ENCODE assay signal across 22 cellular contexts in the genomic region with DNA sequence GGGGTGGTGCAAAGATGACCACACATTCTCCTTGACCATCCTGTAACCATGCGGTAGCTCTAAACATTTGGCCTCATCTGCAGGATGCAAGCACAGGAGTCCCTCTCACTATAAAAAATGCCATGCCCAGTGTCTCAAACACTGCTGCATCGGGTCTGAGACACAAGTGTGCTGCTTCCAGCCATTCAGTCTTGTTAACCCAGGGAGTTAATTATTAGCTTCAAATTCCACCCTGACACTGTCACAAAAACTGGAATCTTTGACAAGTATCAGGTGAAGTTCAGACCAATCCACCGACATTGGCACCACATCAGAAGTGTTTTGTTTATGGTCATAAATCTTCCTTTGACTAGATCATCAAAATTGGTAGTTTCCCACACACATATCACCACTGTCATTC.
DNase-seq lines count a peak whose midpoint lies in the region; ATAC-seq, FAIRE-seq and TF ChIP-seq lines count a peak whose summit lies in the region.
"Had no signal": no experiment of that assay in that cellular context is flagged by ENCODE, and none has a peak within 500 bp of the region (broad histone marks: within the 10 kb centered on the region; RNA-seq: fewer than 3 reads in every experiment).

No MANE protein-coding gene starts in this region.

- no peaks in the 10 kb centered on the region for H3K79me1 ChIP-seq in neuronal stem cell (ENCODE audit: low read depth, low read length)

- H2AFZ ChIP-seq in neuronal stem cell (ENCODE audit: low read length), result no peak overlapping the region

- H2BK15ac ChIP-seq in neuronal stem cell (ENCODE audit: low read length), result no peak overlapping the region

- H3K14ac ChIP-seq in neuronal stem cell (ENCODE audit: low read length), result no peak overlapping the region

- no peak overlapping the region for H2BK12ac ChIP-seq in neuronal stem cell (ENCODE audit: low read length)

- H3K36me3 ChIP-seq in neuronal stem cell (replicated peaks in 1 of 2; ENCODE audit: control insufficient read depth in 2 of 2, insufficient read depth in 2 of 2, low read length in 2 of 2), result no peaks in the 10 kb centered on the region
- H3K36me3 ChIP-seq: BE2C had no signal

- no peak overlapping the region for H2BK5ac ChIP-seq in neuronal stem cell (ENCODE audit: low read length)

- no peak overlapping the region for H2BK120ac ChIP-seq in neuronal stem cell (ENCODE audit: low read depth, low read length)

- H3K27ac ChIP-seq in VCaP (peak overlapping the region; percentile 10; the same call in 1 of the 2 replicates), neuronal stem cell (replicated peaks; ENCODE audit: low read length) (no peak overlapping the region)
- H3K27ac ChIP-seq: SK-N-MC had no signal

- H3K9me3 ChIP-seq in neuronal stem cell (replicated peaks in 1 of 2; ENCODE audit: control insufficient read depth in 2 of 2, insufficient read depth in 1 of 2, low read depth in 1 of 2, low read length in 2 of 2), result no peaks in the 10 kb centered on the region
- H3K9me3 ChIP-seq: BE2C, Caco-2 had no signal

- ATAC-seq in left colon (peak; percentile 51), GM19452 (IDR thresholded peaks at IDR 0.05; ENCODE audit: unreplicated experiment) (no peak)

- no peak overlapping the region for H3K4me2 ChIP-seq in neuronal stem cell (ENCODE audit: insufficient read depth, low read length, poor library complexity, severe bottlenecking)

- DNase-seq in NCI-H748 (lab: John Stamatoyannopoulos, UW; ENCODE audit: unreplicated experiment) (peak; percentile 9), NCI-H748 treated with DMSO at 0.1 percent for 48 hours (lab: John Stamatoyannopoulos, UW) (no peak), left colon (no peak), mesenteric fat pad (ENCODE audit: low spot score) (no peak), neuronal stem cell (ENCODE audit: low spot score) (no peak), D721Med (ENCODE audit: insufficient read length, low spot score) (no peak)
- DNase-seq: BE2C; Caco-2; CD4-positive, CD25-positive, alpha-beta regulatory T cell; KBM-7; NCI-H1105 treated with DMSO at 0.1 percent for 48 hours; NCI-H187; NCI-H2107; NCI-H226; NCI-H524; SHP77 had no signal

- no peaks in the 10 kb centered on the region for H3K27me3 ChIP-seq in neuronal stem cell (ENCODE audit: control insufficient read depth in 3 of 3, insufficient read depth in 3 of 3, low read depth in 1 of 3, low read length in 3 of 3)
- H3K27me3 ChIP-seq: BE2C had no signal

- H2AK5ac ChIP-seq in neuronal stem cell (ENCODE audit: low read depth, low read length), result no peak overlapping the region

- H3K23ac ChIP-seq in neuronal stem cell (ENCODE audit: low read depth, low read length, poor library complexity), result no peak overlapping the region

- H4K91ac ChIP-seq in neuronal stem cell (ENCODE audit: low read depth, low read length, poor library complexity), result no peak overlapping the region

- intact Hi-C loops in left colon (cut with DNase I, micrococcal nuclease), result no loop called here

- H3K4me1 ChIP-seq in neuronal stem cell (ENCODE audit: control insufficient read depth in 2 of 2, insufficient read depth in 1 of 2, low read depth in 1 of 2, low read length in 2 of 2), result peaks cover 0 to 2% of the 10 kb centered on the region in 2 donors
- H3K4me1 ChIP-seq: Caco-2 had no signal

- FAIRE-seq in D721Med (lab: Jason Lieb, UNC), result no peak
- FAIRE-seq: GM12892, GM18507, H1 had no signal

- H3K9ac ChIP-seq in neuronal stem cell (ENCODE audit: low read depth, low read length, poor library complexity), result no peak overlapping the region

- H3K18ac ChIP-seq in neuronal stem cell (ENCODE audit: low read length), result no peak overlapping the region

- TF ChIP-seq CTCF in VCaP (conservative IDR thresholded peaks at IDR 0.05) (no peak), D721Med (IDR thresholded peaks at IDR 0.05; ENCODE audit: insufficient read depth, missing control alignments) (no peak)

- no peak overlapping the region for H4K8ac ChIP-seq in neuronal stem cell (ENCODE audit: low read depth, low read length)

- WGBS in neuronal stem cell (ENCODE audit: extremely low coverage in 2 of 2, insufficient read length in 2 of 2, insufficient replicate concordance in 1 of 2), 2 donors, result no CpG with 5 or more reads among the region's 3 CpGs

- no peak overlapping the region for H3K4ac ChIP-seq in neuronal stem cell (ENCODE audit: low read length)

- no peak overlapping the region for H3K4me3 ChIP-seq in neuronal stem cell (ENCODE audit: low read length in 2 of 2)
- H3K4me3 ChIP-seq: SK-N-MC had no signal
